ENCODE assay signal across 25 cellular contexts in genomic region chr13:49026851-49027250, GRCh38.
"Had no signal": no experiment of that assay in that cellular context is flagged by ENCODE, and none has a peak within 500 bp of the region (broad histone marks: within the 10 kb centered on the region; RNA-seq: fewer than 3 reads in every experiment).

No MANE protein-coding gene starts in this region.

- H3K27me3 Mint-ChIP-seq: activated naive CD4-positive, alpha-beta T cell treated with anti-CD3 and anti-CD28 coated beads, Interleukin-2, amount 50 U/mL, for 24 hours; central memory CD8-positive, alpha-beta T cell; naive thymus-derived CD8-positive, alpha-beta T cell; stimulated activated memory B cell treated with anti-CD40 and anti-IgM and Interleukin-4, amounts not matched to agents 10 μg/mL and 1 μg/mL and 100 μg/mL, for 72 hours had no signal

- H3K27ac ChIP-seq: adrenal gland, ascending aorta, brain microvascular endothelial cell, colonic mucosa, esophagus squamous epithelium, ovary, psoas muscle, skin epidermis, testis, uterus had no signal

- H3K9me3 Mint-ChIP-seq: central memory CD8-positive, alpha-beta T cell had no signal

- H3K27ac Mint-ChIP-seq: activated naive CD4-positive, alpha-beta T cell treated with anti-CD3 and anti-CD28 coated beads, Interleukin-2, amount 50 U/mL, for 24 hours; stimulated activated memory B cell treated with anti-CD40 and anti-IgM and Interleukin-4, amounts not matched to agents 10 μg/mL and 1 μg/mL and 100 μg/mL, for 72 hours had no signal

- H3K4me1 Mint-ChIP-seq: stimulated activated memory B cell treated with anti-CD40 and anti-IgM and Interleukin-4, amounts not matched to agents 10 μg/mL and 1 μg/mL and 100 μg/mL, for 72 hours had no signal

- H3K36me3 ChIP-seq: adrenal gland, brain microvascular endothelial cell, colonic mucosa, esophagus squamous epithelium, ovary, uterus had no signal

- H3K4me3 ChIP-seq: adrenal gland, ascending aorta, colonic mucosa, esophagus squamous epithelium, lung, ovary, psoas muscle, skin epidermis, testis, uterus had no signal

- H3K4me1 ChIP-seq: adrenal gland, ascending aorta, colonic mucosa, esophagus squamous epithelium, psoas muscle, testis, uterus had no signal

- H3K4me3 Mint-ChIP-seq: activated naive CD4-positive, alpha-beta T cell treated with anti-CD3 and anti-CD28 coated beads, Interleukin-2, amount 50 U/mL, for 24 hours; central memory CD8-positive, alpha-beta T cell; naive thymus-derived CD8-positive, alpha-beta T cell; stimulated activated memory B cell treated with anti-CD40 and anti-IgM and Interleukin-4, amounts not matched to agents 10 μg/mL and 1 μg/mL and 100 μg/mL, for 72 hours had no signal

- ATAC-seq: left lobe of liver; naive thymus-derived CD8-positive, alpha-beta T cell; psoas muscle; right cardiac atrium; stimulated activated memory B cell treated with anti-CD40 and anti-IgM and Interleukin-4, amounts not matched to agents 10 μg/mL and 1 μg/mL and 100 μg/mL, for 72 hours had no signal

- DNase-seq: activated CD4-positive, alpha-beta T cell treated with anti-CD3 and anti-CD28 coated beads for 1 hour; activated CD4-positive, alpha-beta T cell treated with anti-CD3 and anti-CD28 coated beads, Interleukin-2, amount 50 U/mL, for 1 hour; activated gamma-delta T cell treated with Interleukin-2 at 50 U/mL for 16 hours; activated T-cell treated with anti-CD3 and anti-CD28 coated beads, Interleukin-2, amount 50 U/mL, for 1 hour; adrenal gland; brain microvascular endothelial cell; colonic mucosa; esophagus squamous epithelium; foreskin melanocyte; naive thymus-derived CD8-positive, alpha-beta T cell; ovary; psoas muscle; right cardiac atrium; stimulated activated CD4-positive, alpha-beta T cell treated with anti-CD3 and anti-CD28 coated beads, Interleukin-1b, Interleukin-23, amount 100 ng/mL, for 48 hours; T-helper 9 cell; testis; trophoblast cell; uterus had no signal

- H3K27me3 ChIP-seq: adrenal gland, ascending aorta, brain microvascular endothelial cell, colonic mucosa, esophagus squamous epithelium, ovary, testis, uterus had no signal

- H3K9me3 ChIP-seq: ascending aorta, colonic mucosa, esophagus squamous epithelium, ovary, psoas muscle, testis, uterus had no signal
